25 cellular contexts compared by ENCODE assay signal in genomic region chr2:16855183-16855582, GRCh38.
DNase-seq lines count a peak whose midpoint lies in the region; ATAC-seq, FAIRE-seq and TF ChIP-seq lines count a peak whose summit lies in the region.
"Had no signal": no experiment of that assay in that cellular context is flagged by ENCODE, and none has a peak within 500 bp of the region (broad histone marks: within the 10 kb centered on the region; RNA-seq: fewer than 3 reads in every experiment).

No MANE protein-coding gene starts in this region.

- TF ChIP-seq POLR2A in upper lobe of left lung (IDR thresholded peaks at IDR 0.05): no peak

- no peaks in the 10 kb centered on the region for H3K27me3 Mint-ChIP-seq in chondrocyte (ENCODE audit: low read depth)
- no peaks in the 10 kb centered on the region for H3K27me3 Mint-ChIP-seq in activated T-cell treated with anti-CD3 and anti-CD28 coated beads, Interleukin-2, amount 50 U/mL, for 72 hours (ENCODE audit: low read depth)
- H3K27me3 Mint-ChIP-seq: B cell; CD4-positive, CD25-positive, alpha-beta regulatory T cell; CD8-positive, alpha-beta memory T cell had no signal

- peak overlapping the region; percentile 63 for H3K14ac ChIP-seq in neuronal stem cell (ENCODE audit: low read length)

- no peak for TF ChIP-seq EP300 in upper lobe of left lung (IDR thresholded peaks at IDR 0.05)

- no peak overlapping the region for H3K4me2 ChIP-seq in neuronal stem cell (ENCODE audit: insufficient read depth, low read length, poor library complexity, severe bottlenecking)

- no peaks in the 10 kb centered on the region for H3K9me3 Mint-ChIP-seq in chondrocyte (ENCODE audit: low read depth)
- peaks cover 0 to 5% of the 10 kb centered on the region in 2 donors for H3K9me3 Mint-ChIP-seq in activated T-cell treated with anti-CD3 and anti-CD28 coated beads, Interleukin-2, amount 50 U/mL, for 72 hours

- no peak overlapping the region for H2AFZ ChIP-seq in neuronal stem cell (ENCODE audit: low read length)

- no peak overlapping the region for H3K27ac Mint-ChIP-seq in chondrocyte (ENCODE audit: unreplicated experiment)
- no peak overlapping the region for H3K27ac Mint-ChIP-seq in activated T-cell treated with anti-CD3 and anti-CD28 coated beads, Interleukin-2, amount 50 U/mL, for 72 hours
- H3K27ac Mint-ChIP-seq: B cell; CD4-positive, CD25-positive, alpha-beta regulatory T cell; CD8-positive, alpha-beta memory T cell; HFFc6; IgD-negative memory B cell had no signal

- no peak overlapping the region for H3K4me3 ChIP-seq in right cardiac atrium (ENCODE audit: low read length)
- H3K4me3 ChIP-seq in left ventricle myocardium inferior: no peak overlapping the region
- H3K4me3 ChIP-seq in neuronal stem cell (ENCODE audit: low read length in 2 of 2): no peak overlapping the region
- no peak overlapping the region for H3K4me3 ChIP-seq in upper lobe of left lung

- H3K4me1 Mint-ChIP-seq in chondrocyte (ENCODE audit: low read depth): no peaks in the 10 kb centered on the region
- no peaks in the 10 kb centered on the region for H3K4me1 Mint-ChIP-seq in activated T-cell treated with anti-CD3 and anti-CD28 coated beads, Interleukin-2, amount 50 U/mL, for 72 hours (ENCODE audit: low read depth)
- H3K4me1 Mint-ChIP-seq: B cell; CD4-positive, CD25-positive, alpha-beta regulatory T cell; CD8-positive, alpha-beta memory T cell; IgD-negative memory B cell had no signal

- no peaks in the 10 kb centered on the region for H3K79me1 ChIP-seq in neuronal stem cell (ENCODE audit: low read depth, low read length)

- H3K23ac ChIP-seq in neuronal stem cell (ENCODE audit: low read depth, low read length, poor library complexity): no peak overlapping the region

- WGBS in right cardiac atrium: 96% methylated on average over 22 of the region's 22 CpGs
- WGBS in neuronal stem cell (ENCODE audit: extremely low coverage in 2 of 2, insufficient read length in 2 of 2, insufficient replicate concordance in 1 of 2), 2 donors: no CpG with 5 or more reads among the region's 22 CpGs
- 93 to 98% methylated on average over 11 to 22 of the region's 22 CpGs for WGBS in upper lobe of left lung, 2 donors

- no peak overlapping the region for H3K4me3 Mint-ChIP-seq in chondrocyte (ENCODE audit: unreplicated experiment)
- no peak overlapping the region for H3K4me3 Mint-ChIP-seq in activated T-cell treated with anti-CD3 and anti-CD28 coated beads, Interleukin-2, amount 50 U/mL, for 72 hours
- H3K4me3 Mint-ChIP-seq: B cell; CD4-positive, CD25-positive, alpha-beta regulatory T cell; CD8-positive, alpha-beta memory T cell; HFFc6; IgD-negative memory B cell had no signal

- H3K9me3 ChIP-seq in right cardiac atrium (ENCODE audit: control insufficient read depth, low read length): no peaks in the 10 kb centered on the region
- H3K9me3 ChIP-seq in left ventricle myocardium inferior (replicated peaks): no peaks in the 10 kb centered on the region
- peaks cover 0 to 2% of the 10 kb centered on the region in 2 donors for H3K9me3 ChIP-seq in neuronal stem cell (replicated peaks in 1 of 2; ENCODE audit: control insufficient read depth in 2 of 2, insufficient read depth in 1 of 2, low read depth in 1 of 2, low read length in 2 of 2)
- H3K9me3 ChIP-seq in upper lobe of left lung: no peaks in the 10 kb centered on the region

- H3K4me1 ChIP-seq in right cardiac atrium (ENCODE audit: control insufficient read depth, insufficient read depth, low read length) (no peaks in the 10 kb centered on the region), left ventricle myocardium inferior (no peaks in the 10 kb centered on the region), neuronal stem cell (ENCODE audit: control insufficient read depth in 2 of 2, insufficient read depth in 1 of 2, low read depth in 1 of 2, low read length in 2 of 2) (no peaks in the 10 kb centered on the region), upper lobe of left lung (no peaks in the 10 kb centered on the region)

- no peak overlapping the region for H3K27ac ChIP-seq in right cardiac atrium (ENCODE audit: low read length)
- no peak overlapping the region for H3K27ac ChIP-seq in left ventricle myocardium inferior (replicated peaks)
- no peak overlapping the region for H3K27ac ChIP-seq in neuronal stem cell (replicated peaks; ENCODE audit: low read length)
- no peak overlapping the region for H3K27ac ChIP-seq in upper lobe of left lung
- H3K27ac ChIP-seq: HL-60 had no signal

- peak in 1 of 2 donors; percentile 38 for ATAC-seq in right cardiac atrium
- ATAC-seq in upper lobe of left lung (ENCODE audit: low FRiP score in 2 of 2): peak; percentile 21 to 51
- no peak for ATAC-seq in GM21576 (IDR thresholded peaks at IDR 0.05; ENCODE audit: unreplicated experiment)
- no peak for ATAC-seq in activated T-cell treated with anti-CD3 and anti-CD28 coated beads, Interleukin-2, amount 50 U/mL, for 72 hours (replicated peaks in 1 of 2)
- ATAC-seq: HCT116, HepG2 had no signal

- H2AK5ac ChIP-seq in neuronal stem cell (ENCODE audit: low read depth, low read length): no peak overlapping the region

- H3K27me3 ChIP-seq in right cardiac atrium (ENCODE audit: control insufficient read depth, insufficient read depth): no peaks in the 10 kb centered on the region
- H3K27me3 ChIP-seq in left ventricle myocardium inferior (ENCODE audit: low read depth): no peaks in the 10 kb centered on the region
- no peaks in the 10 kb centered on the region for H3K27me3 ChIP-seq in neuronal stem cell (ENCODE audit: control insufficient read depth in 3 of 3, insufficient read depth in 3 of 3, low read depth in 1 of 3, low read length in 3 of 3)
- H3K27me3 ChIP-seq in upper lobe of left lung: no peaks in the 10 kb centered on the region

- H4K91ac ChIP-seq in neuronal stem cell (ENCODE audit: low read depth, low read length, poor library complexity): no peak overlapping the region

- H2BK15ac ChIP-seq in neuronal stem cell (ENCODE audit: low read length): no peak overlapping the region

- peak overlapping the region; percentile 12 for H3K18ac ChIP-seq in neuronal stem cell (ENCODE audit: low read length)

- no peak overlapping the region for H2BK120ac ChIP-seq in neuronal stem cell (ENCODE audit: low read depth, low read length)

- H3K9ac ChIP-seq in neuronal stem cell (ENCODE audit: low read depth, low read length, poor library complexity): no peak overlapping the region

- no peak overlapping the region for H2BK5ac ChIP-seq in neuronal stem cell (ENCODE audit: low read length)

- H2BK12ac ChIP-seq in neuronal stem cell (ENCODE audit: low read length): no peak overlapping the region

- TF ChIP-seq CTCF in left ventricle myocardium inferior (IDR thresholded peaks at IDR 0.05; ENCODE audit: borderline replicate concordance) (no peak), chondrocyte (IDR thresholded peaks at IDR 0.05) (no peak), upper lobe of left lung (IDR thresholded peaks at IDR 0.05) (no peak)

- intact Hi-C loops in right cardiac atrium (cut with DNase I) (no loop called here), left ventricle myocardium inferior (cut with micrococcal nuclease) (no loop called here)

- H3K36me3 ChIP-seq in left ventricle myocardium inferior (no peaks in the 10 kb centered on the region), neuronal stem cell (replicated peaks in 1 of 2; ENCODE audit: control insufficient read depth in 2 of 2, insufficient read depth in 2 of 2, low read length in 2 of 2) (no peaks in the 10 kb centered on the region), upper lobe of left lung (no peaks in the 10 kb centered on the region)

- FAIRE-seq in HTR-8/SVneo (lab: Jason Lieb, UNC): no peak
- FAIRE-seq: G401.6, GM12891, GM19239, HepG2 had no signal

- DNase-seq in right cardiac atrium: peak in 2 of 3 donors; percentile 17 to 56
- no peak for DNase-seq in left ventricle myocardium inferior
- peak; percentile 75 for DNase-seq in chondrocyte (ENCODE audit: low spot score)
- DNase-seq in neuronal stem cell (ENCODE audit: low spot score): no peak
- DNase-seq in upper lobe of left lung: peak in 1 of 2 donors; percentile 74
- no peak for DNase-seq in HTR-8/SVneo (ENCODE audit: insufficient read length, low spot score)
- DNase-seq in activated T-cell treated with anti-CD3 and anti-CD28 coated beads, Interleukin-2, amount 50 U/mL, for 72 hours: no peak
- DNase-seq: C1 segment of cervical spinal cord; CD4-positive, CD25-positive, alpha-beta regulatory T cell; CD8-positive, alpha-beta memory T cell; COR-L47; DMS 273 treated with DMSO at 0.1 percent for 48 hours; DMS53; GOT3; H7; HFFc6 had no signal

- no peak overlapping the region for H4K8ac ChIP-seq in neuronal stem cell (ENCODE audit: low read depth, low read length)

- no peaks in the 10 kb centered on the region for H3K36me3 Mint-ChIP-seq in chondrocyte (ENCODE audit: low read depth)
- no peaks in the 10 kb centered on the region for H3K36me3 Mint-ChIP-seq in activated T-cell treated with anti-CD3 and anti-CD28 coated beads, Interleukin-2, amount 50 U/mL, for 72 hours (ENCODE audit: insufficient read depth in 2 of 2)
- H3K36me3 Mint-ChIP-seq: CD4-positive, CD25-positive, alpha-beta regulatory T cell; CD8-positive, alpha-beta memory T cell; IgD-negative memory B cell had no signal

- H3K4ac ChIP-seq in neuronal stem cell (ENCODE audit: low read length): no peak overlapping the region

Comparison
In these comparisons a context has a peak if more than half of its experiments do, and no peak if none do; other contexts are left out.
1. DNase-seq: peak in right cardiac atrium (2 of 3) and chondrocyte (single experiment); none in left ventricle myocardium inferior (single experiment), neuronal stem cell (single experiment), HTR-8/SVneo (single experiment) and activated T-cell treated with anti-CD3 and anti-CD28 coated beads, Interleukin-2, amount 50 U/mL, for 72 hours (0 of 2).
2. ATAC-seq: peak in upper lobe of left lung (2 of 2); none in GM21576 (single experiment) and activated T-cell treated with anti-CD3 and anti-CD28 coated beads, Interleukin-2, amount 50 U/mL, for 72 hours (0 of 2).